Comparison of ENCODE assay signal across 8 cellular contexts in the genomic region with DNA sequence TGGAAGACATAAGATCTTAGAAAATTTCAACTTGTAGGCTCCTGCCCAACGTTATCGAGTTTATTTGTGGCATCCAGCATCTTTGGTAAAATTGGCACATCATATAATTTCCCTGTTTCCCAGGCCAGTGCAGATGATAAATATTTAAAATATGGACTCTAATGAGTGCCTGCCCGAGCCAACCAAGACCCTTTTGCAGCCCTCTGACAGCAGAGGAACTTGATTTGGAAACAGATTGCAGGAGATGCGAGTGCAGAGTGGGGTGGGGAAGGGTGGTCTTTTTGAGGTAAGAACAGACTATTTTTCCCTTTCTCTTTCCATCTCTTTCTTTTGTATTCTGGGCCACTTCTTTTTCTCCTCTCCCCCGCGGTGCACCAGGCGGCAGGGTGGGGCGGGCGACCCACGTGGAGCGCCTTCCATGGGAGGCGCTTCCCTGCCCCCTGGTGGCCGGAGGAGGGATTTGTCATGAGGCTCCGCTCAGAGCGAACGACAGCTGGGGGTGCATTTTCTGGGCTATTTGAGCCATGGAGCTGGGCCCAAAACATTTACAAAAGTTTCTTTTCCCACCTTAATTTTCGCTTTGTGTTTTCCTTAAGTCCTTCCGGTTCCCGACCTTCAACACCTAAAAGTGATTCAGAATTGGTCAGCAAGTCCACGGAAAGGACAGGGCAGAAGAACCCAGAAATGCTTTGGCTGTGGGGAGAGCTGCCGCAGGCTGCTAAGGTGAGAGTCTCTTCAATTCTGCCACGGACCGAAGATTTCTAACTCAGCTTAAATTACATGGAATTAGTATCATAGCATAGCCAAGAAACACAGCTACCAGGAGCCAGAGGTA. TPM values are rescaled to one million over a fixed set of nuclear protein-coding genes. Genes with fewer than 3 reads are reported as not detected.
DNase-seq lines count a peak whose midpoint lies in the region; ATAC-seq and TF ChIP-seq lines count a peak whose summit lies in the region.

No MANE protein-coding gene starts in this region.

- TF ChIP-seq RAD21 in SK-N-SH (IDR thresholded peaks at IDR 0.05; ENCODE audit: low read length) = peak; percentile 97

- H3K27me3 ChIP-seq in SK-N-SH (ENCODE audit: insufficient read depth) (no peaks in the 10 kb centered on the region), prostate gland (replicated peaks; ENCODE audit: insufficient read depth) (no peaks in the 10 kb centered on the region), uterus (no peaks in the 10 kb centered on the region)

- POLR2A ChIA-PET in SK-N-SH (lab: Yijun Ruan, JAX) = interaction anchor here (1.2 to 1.9 kb wide), 4 partner anchors 35 to 86 kb away, joined by 3 to 6 read pairs (median 5); no protein-coding TSS in a partner anchor

- 28% methylated on average over 23 of the region's 23 CpGs for WGBS in SK-N-SH (ENCODE audit: low lambda C conversion rate)
- WGBS in prostate gland = 29% methylated on average over 23 of the region's 23 CpGs

- peak; percentile 80 for ATAC-seq in GM21825 (IDR thresholded peaks at IDR 0.05; ENCODE audit: unreplicated experiment)
- ATAC-seq in Right ventricle myocardium inferior = peak; percentile 92

- CTCF ChIA-PET in SK-N-SH (lab: Yijun Ruan, JAX) = interaction anchor here (0.6 to 18.0 kb wide), 34 partner anchors 9 to 1228 kb away, joined by 3 to 886 read pairs (median 4); partner anchors contain the start of gene LPIN1

- no peaks in the 10 kb centered on the region for H3K9me2 ChIP-seq in SK-N-SH

- peak; percentile 99 for TF ChIP-seq CTCF in SK-N-SH (IDR thresholded peaks at IDR 0.05)
- TF ChIP-seq CTCF in prostate gland (IDR thresholded peaks at IDR 0.05) = peak; percentile 94 to 96 (median 96)
- TF ChIP-seq CTCF in uterus (IDR thresholded peaks at IDR 0.05) = peak; percentile 96 to 97 (median 96)

- H3K9me3 ChIP-seq in KOPT-K1 (ENCODE audit: insufficient read depth, low read length, poor library complexity, severe bottlenecking) (no peaks in the 10 kb centered on the region), SK-N-SH (no peaks in the 10 kb centered on the region), prostate gland (no peaks in the 10 kb centered on the region), uterus (no peaks in the 10 kb centered on the region)

- no peak for TF ChIP-seq EP300 in SK-N-SH (IDR thresholded peaks at IDR 0.05; ENCODE audit: borderline replicate concordance in 1 of 2, low read depth in 1 of 2, low read length in 1 of 2)

- peak overlapping the region; percentile 49; the same call in 1 of the 2 replicates for H3K4me2 ChIP-seq in SK-N-SH

- intact Hi-C loops in Right ventricle myocardium inferior (cut with DNase I) (loop anchor here (1.0 to 2.0 kb wide), 3 partner anchors 40 to 91 kb away; no protein-coding TSS in a partner anchor), prostate gland (cut with DNase I) (loop anchor here (1.0 to 2.0 kb wide), 2 partner anchors 41 to 86 kb away; no protein-coding TSS in a partner anchor), uterus (cut with DNase I; ENCODE audit: low total_unique reads) (loop anchor here (5.0 kb wide), 1 partner anchor 87 kb away; no protein-coding TSS in a partner anchor)

- peak; percentile 17 for DNase-seq in GM04504 (ENCODE audit: low read depth)
- DNase-seq in SK-N-SH = peak; percentile 95
- peak; percentile 91 for DNase-seq in activated naive CD4-positive, alpha-beta T cell treated with anti-CD3 and anti-CD28 coated beads, Interleukin-2, amount 50 U/mL, for 16 hours
- peak; percentile 87 for DNase-seq in Right ventricle myocardium inferior (ENCODE audit: missing footprints)
- DNase-seq in prostate gland (ENCODE audit: low spot score) = peak; percentile 57
- DNase-seq in uterus = peak; percentile 80 to 81

- H3F3A ChIP-seq in SK-N-SH (replicated peaks; ENCODE audit: insufficient read depth) = peaks cover 8% of the 10 kb centered on the region

- H3K27ac ChIP-seq in KOPT-K1 (ENCODE audit: low read depth, low read length, poor library complexity, severe bottlenecking) (peak overlapping the region; percentile 19), SK-N-SH (ENCODE audit: low read depth in 2 of 2, low read length in 1 of 2) (no peak overlapping the region), prostate gland (no peak overlapping the region), uterus (no peak overlapping the region)

- no peak overlapping the region for H3K9ac ChIP-seq in SK-N-SH

- H3K4me1 ChIP-seq in SK-N-SH (ENCODE audit: control insufficient read depth in 1 of 2, insufficient read depth in 2 of 2, low read depth in 1 of 2, low read length in 1 of 2) (peaks cover 6 to 10% of the 10 kb centered on the region in 2 experiments; a peak in 2 of 4 replicates), prostate gland (replicated peaks) (no peaks in the 10 kb centered on the region), uterus (no peaks in the 10 kb centered on the region)

- H3K36me3 ChIP-seq in KOPT-K1 (ENCODE audit: insufficient read depth, low read length) (peaks cover 83% of the 10 kb centered on the region), SK-N-SH (replicated peaks in 1 of 2; ENCODE audit: control insufficient read depth in 1 of 2, insufficient read depth in 2 of 2, low read length in 1 of 2) (peaks cover 39 to 72% of the 10 kb centered on the region in 2 experiments), prostate gland (no peaks in the 10 kb centered on the region), uterus (no peaks in the 10 kb centered on the region)

- H3K79me2 ChIP-seq in SK-N-SH (ENCODE audit: insufficient read depth) = 0 out of 2 replicates have a peak, but pooled peaks cover 3% of the 10 kb centered on the region

- no peaks in the 10 kb centered on the region for H4K20me1 ChIP-seq in SK-N-SH (ENCODE audit: insufficient read depth)

- peak overlapping the region in 1 of 2 experiments; percentile 33; a peak in 1 of 4 replicates for H3K4me3 ChIP-seq in SK-N-SH (ENCODE audit: low read depth in 2 of 2, low read length in 1 of 2)
- H3K4me3 ChIP-seq in prostate gland = no peak overlapping the region
- no peak overlapping the region for H3K4me3 ChIP-seq in uterus

- H2AFZ ChIP-seq in SK-N-SH (ENCODE audit: low read depth) = no peak overlapping the region

- TF ChIP-seq POLR2A in prostate gland (IDR thresholded peaks at IDR 0.05) (no peak), uterus (IDR thresholded peaks at IDR 0.05) (no peak)

TF ChIP-seq in SK-N-SH, 30 proteins besides CTCF, POLR2A, EP300 and RAD21 (continues in another document):
- no peak; the same call in 1 of the 2 replicates for TF ChIP-seq FOXJ3 (CRISPR knock-in tag; IDR thresholded peaks at IDR 0.05)
- no peak for TF ChIP-seq RFX5 (IDR thresholded peaks at IDR 0.05; ENCODE audit: low read length)
- TF ChIP-seq GABPA (IDR thresholded peaks at IDR 0.05; ENCODE audit: low read depth) = no peak
- no peak for TF ChIP-seq TCF12 (IDR thresholded peaks at IDR 0.05)
- no peak for TF ChIP-seq MEF2A (IDR thresholded peaks at IDR 0.05; ENCODE audit: borderline replicate concordance, low read depth)
- TF ChIP-seq, protein P1, sequence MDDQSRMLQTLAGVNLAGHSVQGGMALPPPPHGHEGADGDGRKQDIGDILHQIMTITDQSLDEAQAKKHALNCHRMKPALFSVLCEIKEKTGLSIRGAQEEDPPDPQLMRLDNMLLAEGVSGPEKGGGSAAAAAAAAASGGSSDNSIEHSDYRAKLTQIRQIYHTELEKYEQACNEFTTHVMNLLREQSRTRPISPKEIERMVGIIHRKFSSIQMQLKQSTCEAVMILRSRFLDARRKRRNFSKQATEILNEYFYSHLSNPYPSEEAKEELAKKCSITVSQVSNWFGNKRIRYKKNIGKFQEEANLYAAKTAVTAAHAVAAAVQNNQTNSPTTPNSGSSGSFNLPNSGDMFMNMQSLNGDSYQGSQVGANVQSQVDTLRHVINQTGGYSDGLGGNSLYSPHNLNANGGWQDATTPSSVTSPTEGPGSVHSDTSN (IDR thresholded peaks at IDR 0.05) = no peak
- no peak for TF ChIP-seq EZH2phosphoT487 (IDR thresholded peaks at IDR 0.05; ENCODE audit: borderline replicate concordance, low read depth)
- TF ChIP-seq POLR2AphosphoS5 (IDR thresholded peaks at IDR 0.05; ENCODE audit: low read depth, low read length) = no peak
- TF ChIP-seq SMC3 (IDR thresholded peaks at IDR 0.05; ENCODE audit: low read depth, low read length) = peak; percentile 98
- peak; percentile 70; the same call in 1 of the 2 replicates for TF ChIP-seq SIN3A (IDR thresholded peaks at IDR 0.05; ENCODE audit: borderline replicate concordance, low read depth, low read length)
- peak; percentile 28 for TF ChIP-seq CHD2 (IDR thresholded peaks at IDR 0.05; ENCODE audit: low read length, partially characterized antibody)
- TF ChIP-seq YY1 (IDR thresholded peaks at IDR 0.05; ENCODE audit: low read depth) = no peak
- TF ChIP-seq NFIC (IDR thresholded peaks at IDR 0.05; ENCODE audit: borderline replicate concordance) = no peak
- TF ChIP-seq USF1 (IDR thresholded peaks at IDR 0.05; ENCODE audit: borderline replicate concordance, low read depth) = peak; percentile 78; the same call in 1 of the 2 replicates

RNA-seq across cellular contexts. Expression of gene LPIN1, which starts 32.7 kb away (rescaled TPM):
- polyA plus RNA-seq in SK-N-SH (2012; rRNA removed) = 22.1 and 28.2 TPM in 2 replicates
- polyA plus RNA-seq in SK-N-SH (2012; cell fraction: cytosol; rRNA removed) = 14.9 and 17.7 TPM in 2 replicates
- 60.5 and 67.4 TPM in 2 replicates for polyA plus RNA-seq in SK-N-SH (2012; cell fraction: nucleus; rRNA removed)
- total RNA-seq in Right ventricle myocardium inferior (64.6 TPM), prostate gland (10 to 100 TPM; 18.2 to 57.1 TPM), uterus (10 to 100 TPM; 19.0 to 52.3 (median 30.5) TPM)

Comparison
In these comparisons a context has a peak if more than half of its experiments do, and no peak if none do; other contexts are left out.
1. DNase-seq: peak in every context shown above with its lines; median percentile 95 in SK-N-SH; 91 in activated naive CD4-positive, alpha-beta T cell treated with anti-CD3 and anti-CD28 coated beads, Interleukin-2, amount 50 U/mL, for 16 hours; 87 in Right ventricle myocardium inferior; 80 in uterus; 57 in prostate gland; 17 in GM04504.